1 cellular context compared by ENCODE assay signal in genomic region chr3:64651791-64652241, GRCh38.
TF ChIP-seq lines count a peak whose summit lies in the region.

No MANE protein-coding gene starts in this region.

TF ChIP-seq in GM23338, 12 proteins besides CTCF, POLR2A, EP300 and RAD21 (continued from another document):
- TF ChIP-seq ZNF462 (CRISPR knock-in tag; IDR thresholded peaks at IDR 0.05) (no peak), STAT1 (IDR thresholded peaks at IDR 0.05; ENCODE audit: unreplicated experiment) (no peak), CREB1 (CRISPR knock-in tag; IDR thresholded peaks at IDR 0.05; ENCODE audit: low read depth) (no peak), EZH2phosphoT487 (IDR thresholded peaks at IDR 0.05; ENCODE audit: unreplicated experiment) (no peak), NANOG (IDR thresholded peaks at IDR 0.05; ENCODE audit: borderline replicate concordance) (no peak), ZNF331 (CRISPR knock-in tag; IDR thresholded peaks at IDR 0.05; ENCODE audit: low read depth) (no peak)
- TF ChIP-seq, protein P1, sequence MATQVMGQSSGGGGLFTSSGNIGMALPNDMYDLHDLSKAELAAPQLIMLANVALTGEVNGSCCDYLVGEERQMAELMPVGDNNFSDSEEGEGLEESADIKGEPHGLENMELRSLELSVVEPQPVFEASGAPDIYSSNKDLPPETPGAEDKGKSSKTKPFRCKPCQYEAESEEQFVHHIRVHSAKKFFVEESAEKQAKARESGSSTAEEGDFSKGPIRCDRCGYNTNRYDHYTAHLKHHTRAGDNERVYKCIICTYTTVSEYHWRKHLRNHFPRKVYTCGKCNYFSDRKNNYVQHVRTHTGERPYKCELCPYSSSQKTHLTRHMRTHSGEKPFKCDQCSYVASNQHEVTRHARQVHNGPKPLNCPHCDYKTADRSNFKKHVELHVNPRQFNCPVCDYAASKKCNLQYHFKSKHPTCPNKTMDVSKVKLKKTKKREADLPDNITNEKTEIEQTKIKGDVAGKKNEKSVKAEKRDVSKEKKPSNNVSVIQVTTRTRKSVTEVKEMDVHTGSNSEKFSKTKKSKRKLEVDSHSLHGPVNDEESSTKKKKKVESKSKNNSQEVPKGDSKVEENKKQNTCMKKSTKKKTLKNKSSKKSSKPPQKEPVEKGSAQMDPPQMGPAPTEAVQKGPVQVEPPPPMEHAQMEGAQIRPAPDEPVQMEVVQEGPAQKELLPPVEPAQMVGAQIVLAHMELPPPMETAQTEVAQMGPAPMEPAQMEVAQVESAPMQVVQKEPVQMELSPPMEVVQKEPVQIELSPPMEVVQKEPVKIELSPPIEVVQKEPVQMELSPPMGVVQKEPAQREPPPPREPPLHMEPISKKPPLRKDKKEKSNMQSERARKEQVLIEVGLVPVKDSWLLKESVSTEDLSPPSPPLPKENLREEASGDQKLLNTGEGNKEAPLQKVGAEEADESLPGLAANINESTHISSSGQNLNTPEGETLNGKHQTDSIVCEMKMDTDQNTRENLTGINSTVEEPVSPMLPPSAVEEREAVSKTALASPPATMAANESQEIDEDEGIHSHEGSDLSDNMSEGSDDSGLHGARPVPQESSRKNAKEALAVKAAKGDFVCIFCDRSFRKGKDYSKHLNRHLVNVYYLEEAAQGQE (IDR thresholded peaks at IDR 0.05; ENCODE audit: unreplicated experiment) = no peak
- TF ChIP-seq, protein P2, sequence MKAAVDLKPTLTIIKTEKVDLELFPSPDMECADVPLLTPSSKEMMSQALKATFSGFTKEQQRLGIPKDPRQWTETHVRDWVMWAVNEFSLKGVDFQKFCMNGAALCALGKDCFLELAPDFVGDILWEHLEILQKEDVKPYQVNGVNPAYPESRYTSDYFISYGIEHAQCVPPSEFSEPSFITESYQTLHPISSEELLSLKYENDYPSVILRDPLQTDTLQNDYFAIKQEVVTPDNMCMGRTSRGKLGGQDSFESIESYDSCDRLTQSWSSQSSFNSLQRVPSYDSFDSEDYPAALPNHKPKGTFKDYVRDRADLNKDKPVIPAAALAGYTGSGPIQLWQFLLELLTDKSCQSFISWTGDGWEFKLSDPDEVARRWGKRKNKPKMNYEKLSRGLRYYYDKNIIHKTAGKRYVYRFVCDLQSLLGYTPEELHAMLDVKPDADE (IDR thresholded peaks at IDR 0.05) = no peak
